Comparison of ENCODE assay signal across 8 cellular contexts in genomic region chr17:75666959-75667790, GRCh38. TPM values are rescaled to one million over a fixed set of nuclear protein-coding genes. Genes with fewer than 3 reads are reported as not detected.
DNase-seq lines count a peak whose midpoint lies in the region; TF ChIP-seq lines count a peak whose summit lies in the region.

RECQL5 (minus strand) TSS chr17:75667154; CDS start chr17:75666557, 597 bp downstream.
SAP30BP (plus strand) TSS chr17:75667338; CDS start chr17:75667373, 35 bp downstream.

- H3K79me2 ChIP-seq in GM23248 (ENCODE audit: insufficient read depth) = peaks cover 73% of the 10 kb centered on the region

- no peaks in the 10 kb centered on the region for H3F3A ChIP-seq in GM23248 (ENCODE audit: insufficient read depth)

- H3K9me2 ChIP-seq in GM23248 (ENCODE audit: insufficient read depth) = no peaks in the 10 kb centered on the region

- intact Hi-C loops in esophagus squamous epithelium (cut with DNase I) = no loop called here

- DNase-seq in DMS79 treated with DMSO at 0.1 percent for 48 hours (lab: John Stamatoyannopoulos, UW) (peak; percentile 90), GM23248 (peak; percentile 99), LHCN-M2 (ENCODE audit: low read depth) (peak; percentile 98), RPMI7951 (ENCODE audit: low read depth) (peak; percentile 96), activated T-helper 1 cell treated with Interleukin-2 at 50 U/mL for 16 hours (ENCODE audit: low read depth) (peak; percentile 96), esophagus squamous epithelium (lab: John Stamatoyannopoulos, UW) (peak; percentile 93)
- DNase-seq in stimulated activated CD8-positive, alpha-beta memory T cell treated with anti-CD3 and anti-CD28 coated beads, Interleukin-7, amount 100 ng/mL, for 4 hours (ENCODE audit: low read depth in 2 of 2) = peak; percentile 96 to 97

- peak in 1 of 6 experiments; percentile 46 for TF ChIP-seq CTCF in esophagus squamous epithelium (IDR thresholded peaks at IDR 0.05)

- no peaks in the 10 kb centered on the region for H3K9me3 ChIP-seq in GM23248 (ENCODE audit: low read depth)
- H3K9me3 ChIP-seq in esophagus squamous epithelium = no peaks in the 10 kb centered on the region
- no peaks in the 10 kb centered on the region for H3K9me3 ChIP-seq in muscle layer of duodenum (ENCODE audit: control insufficient read depth in 1 of 2, low read length in 2 of 2)

- H3K27me3 ChIP-seq in GM23248 (replicated peaks; ENCODE audit: insufficient read depth) (no peaks in the 10 kb centered on the region), esophagus squamous epithelium (no peaks in the 10 kb centered on the region), muscle layer of duodenum (ENCODE audit: low read depth, low read length) (no peaks in the 10 kb centered on the region)

- peak within 1 kb of the TSS; percentile 97 for H3K4me2 ChIP-seq in GM23248 (ENCODE audit: unreplicated experiment)

- H3K4me1 ChIP-seq in GM23248 (ENCODE audit: insufficient read depth) (peaks cover 12% of the 10 kb centered on the region; the same call in 1 of the 2 replicates), esophagus squamous epithelium (peaks cover 9 to 50% (median 16%) of the 10 kb centered on the region in 3 donors), muscle layer of duodenum (ENCODE audit: control insufficient read depth in 1 of 2, insufficient read depth in 2 of 2, low read length in 2 of 2) (peaks cover 17 to 20% of the 10 kb centered on the region in 2 donors)

- H3K27ac ChIP-seq in GM23248 (peak within 1 kb of the TSS; percentile 82), esophagus squamous epithelium (peak within 1 kb of the TSS; percentile 90 to 95 (median 94)), muscle layer of duodenum (ENCODE audit: low read length) (peak within 1 kb of the TSS; percentile 95)

- H3K36me3 ChIP-seq in GM23248 (ENCODE audit: low read depth) (peaks cover 33% of the 10 kb centered on the region), esophagus squamous epithelium (peaks cover 0 to 61% (median 27%) of the 10 kb centered on the region in 3 donors), muscle layer of duodenum (ENCODE audit: control insufficient read depth in 1 of 2, insufficient read depth in 2 of 2, low read length in 2 of 2) (peaks cover 22 to 53% of the 10 kb centered on the region in 2 donors)

- TF ChIP-seq POLR2A in esophagus squamous epithelium (IDR thresholded peaks at IDR 0.05) = peak in 3 of 4 donors; percentile 76 to 82 (median 78)

- 0 to 1% methylated on average over 53 to 55 of the region's 55 CpGs for WGBS in GM23248 (ENCODE audit: low coverage in 1 of 2, low lambda C conversion rate in 2 of 2, missing lambda C conversion rate in 2 of 2), 2 experiments
- 0 to 1% methylated on average over 34 to 48 of the region's 55 CpGs for WGBS in esophagus squamous epithelium, 2 donors

- H2AFZ ChIP-seq in GM23248 = peak within 1 kb of the TSS; percentile 86

- peak within 1 kb of the TSS; percentile 97 for H3K9ac ChIP-seq in GM23248

- H4K20me1 ChIP-seq in GM23248 (ENCODE audit: insufficient read depth) = no peaks in the 10 kb centered on the region

- peak within 1 kb of the TSS; percentile 91 for H3K4me3 ChIP-seq in GM23248
- peak within 1 kb of the TSS; percentile 76 to 92 (median 88) for H3K4me3 ChIP-seq in esophagus squamous epithelium
- peak within 1 kb of the TSS; percentile 79 to 96 for H3K4me3 ChIP-seq in muscle layer of duodenum (ENCODE audit: low read depth in 1 of 2, low read length in 2 of 2)

- in situ Hi-C loops in GM23248 (cut with MboI) = no loop called here

RNA-seq across cellular contexts. Expression of gene RECQL5, which starts in this region (rescaled TPM):
- total RNA-seq in GM23248 (2014; rRNA removed; shearing (Covaris generic)) = 12.8 and 21.4 TPM in 2 replicates
- polyA plus RNA-seq in GM23248 (2016; fragmentation: Nextera tagmentation; extraction: Ambion mirVana) = 14.3 and 20.9 TPM in 2 replicates
- total RNA-seq in LHCN-M2 (2014; rRNA removed) (14.5 and 31.3 TPM in 2 replicates), esophagus squamous epithelium (10 to 100 TPM; 25.1 to 82.8 (median 34.0) TPM)
- 11.7 TPM for polyA plus RNA-seq in LHCN-M2 (2012)
- 6.0 and 9.6 TPM in 2 replicates for total RNA-seq in RPMI7951 (2014; rRNA removed; shearing (Covaris generic))

RNA-seq across cellular contexts. Expression of gene SAP30BP, which starts in this region (rescaled TPM):
- total RNA-seq in GM23248 (2014; rRNA removed; shearing (Covaris generic)) = 60.8 and 93.7 TPM in 2 replicates
- polyA plus RNA-seq in GM23248 (2016; fragmentation: Nextera tagmentation; extraction: Ambion mirVana) = 93.1 and 99.1 TPM in 2 replicates
- 58.4 and 63.3 TPM in 2 replicates for total RNA-seq in LHCN-M2 (2014; rRNA removed)
- 83.4 TPM for polyA plus RNA-seq in LHCN-M2 (2012)
- 68.9 and 81.3 TPM in 2 replicates for total RNA-seq in RPMI7951 (2014; rRNA removed; shearing (Covaris generic))
- 10 to 100 TPM; 33.9 to 72.7 (median 44.4) TPM for total RNA-seq in esophagus squamous epithelium

Comparison
In these comparisons a context has a peak if more than half of its experiments do, and no peak if none do; other contexts are left out.
1. Peak in every context shown above with its lines: DNase-seq, H3K4me3 ChIP-seq and H3K27ac ChIP-seq.